ENCODE assay signal across 26 cellular contexts in the genomic region with DNA sequence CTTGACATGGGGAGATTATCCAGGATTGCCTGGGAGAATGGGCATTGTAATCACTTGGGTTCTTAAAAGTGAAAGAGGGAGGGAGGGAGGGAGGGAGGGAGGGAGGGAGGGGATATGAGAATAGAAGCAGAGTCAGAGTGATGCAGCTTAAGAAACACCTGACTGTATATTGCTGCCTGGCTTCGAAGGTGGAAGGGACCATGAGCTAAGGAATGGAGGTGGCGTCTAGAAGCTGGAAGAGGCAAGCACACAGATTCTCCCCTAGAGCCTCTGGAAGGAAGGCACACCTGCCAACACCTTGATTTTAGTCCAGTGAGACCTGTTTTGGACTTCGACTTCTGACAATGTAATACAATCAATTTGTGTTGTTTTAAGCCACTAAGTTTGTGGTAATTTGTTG.
DNase-seq lines count a peak whose midpoint lies in the region; ATAC-seq, FAIRE-seq and TF ChIP-seq lines count a peak whose summit lies in the region.
"Had no signal": no experiment of that assay in that cellular context is flagged by ENCODE, and none has a peak within 500 bp of the region (broad histone marks: within the 10 kb centered on the region; RNA-seq: fewer than 3 reads in every experiment).

No MANE protein-coding gene starts in this region.

- no peak overlapping the region for H3K9ac ChIP-seq in K562 (ENCODE audit: insufficient read depth in 1 of 2, low read depth in 2 of 2, low read length in 2 of 2)
- H3K9ac ChIP-seq: BLaER1 had no signal

- in situ Hi-C loops in K562 (cut with MboI), result no loop called here

- H2AFZ ChIP-seq in K562 (ENCODE audit: low read depth, low read length), result no peak overlapping the region

- FAIRE-seq in GM12892 (lab: Jason Lieb, UNC), result peak; percentile 36
- peak; percentile 23 for FAIRE-seq in K562 (lab: Jason Lieb, UNC)
- FAIRE-seq: A204.1, GM12878, GM19239 had no signal

- H3K4me2 ChIP-seq in K562 (ENCODE audit: insufficient read depth, low read length), result no peak overlapping the region
- H3K4me2 ChIP-seq: BLaER1 had no signal

- BruUV-seq in K562 (replicated peaks; lab: Mats Ljungman, UMichigan), result no TSS peak

- no peak for TF ChIP-seq RAD21 in K562 (CRISPR knock-in tag; conservative IDR thresholded peaks at IDR 0.05 in 1 of 2, IDR thresholded peaks at IDR 0.05 in 1 of 2)

- H3K9me3 ChIP-seq in K562 (replicated peaks; ENCODE audit: control insufficient read depth, insufficient read depth, low read depth, low read length), result no peaks in the 10 kb centered on the region
- H3K9me3 ChIP-seq: BE2C, BLaER1 had no signal

- intact Hi-C loops in K562 (cut with micrococcal nuclease), result no loop called here

- no peak overlapping the region for H3K4me3 ChIP-seq in K562
- H3K4me3 ChIP-seq: BLaER1, GM12878 had no signal

- no peak overlapping the region for H3K27ac ChIP-seq in K562 (ENCODE audit: extremely low read depth, low read depth, low read length)
- H3K27ac ChIP-seq: BLaER1 had no signal

- CTCF ChIA-PET in K562 (lab: Yijun Ruan, JAX; ENCODE audit: low intra/inter-chr PET ratio), result no interaction called here
- CTCF ChIA-PET in GM10248 (lab: Yijun Ruan, JAX), result interaction anchor here (1.0 to 1.4 kb wide), 2 partner anchors 11 to 32 kb away, joined by 3 read pairs; no protein-coding TSS in a partner anchor

- H3K27me3 ChIP-seq in K562 (ENCODE audit: control insufficient read depth in 2 of 2, insufficient read depth in 2 of 2, low read length in 2 of 2), result no peaks in the 10 kb centered on the region
- H3K27me3 ChIP-seq: BE2C, BLaER1 had no signal

- POLR2A ChIA-PET in K562 (lab: Yijun Ruan, JAX), result no interaction called here
- POLR2A ChIA-PET in GM10248 (lab: Yijun Ruan, JAX), result no interaction called here

- no peak for TF ChIP-seq POLR2A in GM12892 (IDR thresholded peaks at IDR 0.05; ENCODE audit: low read depth, low read length)
- no peak for TF ChIP-seq POLR2A in K562 (conservative IDR thresholded peaks at IDR 0.05)

- DNase-seq in GM12892 (ENCODE audit: insufficient read length) (no peak), NCI-H82 (lab: John Stamatoyannopoulos, UW) (peak; percentile 72), SK-N-DZ (ENCODE audit: low spot score) (peak; percentile 61), K562 (ENCODE audit: extremely low read depth in 1 of 4, low spot score in 3 of 4) (no peak), NCI-H1105 (lab: John Stamatoyannopoulos, UW) (no peak), GM10248 (ENCODE audit: extremely low spot score) (no peak)
- no peak for DNase-seq in activated CD4-positive, alpha-beta T cell treated with anti-CD3 and anti-CD28 coated beads for 4 hours
- DNase-seq: 8988T; ACHN; BE2C; C1 segment of cervical spinal cord; CD4-positive, alpha-beta memory T cell; CD4-positive, CD25-positive, alpha-beta regulatory T cell; CD8-positive, alpha-beta memory T cell; COR-L47; DMS 273 treated with DMSO at 0.1 percent for 48 hours; DMS153; DMS53; DMS79; DND-41; EL; GF-D8 had no signal

- H3K79me2 ChIP-seq in K562 (ENCODE audit: control insufficient read depth, insufficient read depth, low read length), result no peaks in the 10 kb centered on the region

- 0% methylated on average over 3 of the region's 3 CpGs for WGBS in K562 (ENCODE audit: insufficient coverage, low coverage, missing lambda C conversion rate)

- no peak for TF ChIP-seq EP300 in K562 (IDR thresholded peaks at IDR 0.05; ENCODE audit: low read length)

- TF ChIP-seq CTCF in K562 (IDR thresholded peaks at IDR 0.05 in 2 of 3, conservative IDR thresholded peaks at IDR 0.05 in 1 of 3; ENCODE audit: insufficient read depth in 2 of 3, low read depth in 1 of 3, low read length in 3 of 3) (no peak), GM10248 (IDR thresholded peaks at IDR 0.05; ENCODE audit: control extremely low read depth, extremely low read depth, low read depth, missing control alignments) (no peak)

- no peaks in the 10 kb centered on the region for H3K9me1 ChIP-seq in K562 (ENCODE audit: control insufficient read depth, insufficient read depth, low read length)

- H3K36me3 ChIP-seq in K562 (ENCODE audit: control insufficient read depth, insufficient read depth, low read length), result no peaks in the 10 kb centered on the region
- H3K36me3 ChIP-seq: BE2C, BLaER1 had no signal

- no peaks in the 10 kb centered on the region for H4K20me1 ChIP-seq in K562 (replicated peaks; ENCODE audit: control insufficient read depth, insufficient read depth, low read length)
- H4K20me1 ChIP-seq: BLaER1 had no signal

- H3K4me1 ChIP-seq in K562 (replicated peaks in 1 of 2; ENCODE audit: control insufficient read depth in 2 of 2, insufficient read depth in 2 of 2, low read length in 2 of 2), result no peaks in the 10 kb centered on the region

- ATAC-seq in K562, result no peak
- ATAC-seq: GM12878 had no signal

TF ChIP-seq in K562, 482 proteins besides CTCF, POLR2A, EP300 and RAD21:
- TF ChIP-seq PCBP2 (IDR thresholded peaks at IDR 0.05; ENCODE audit: low read depth, low read length, poor library complexity, severe bottlenecking) (peak; percentile 63), SMARCA4 (IDR thresholded peaks at IDR 0.05) (no peak)

Comparison
In these comparisons a context has a peak if more than half of its experiments do, and no peak if none do; other contexts are left out.
1. DNase-seq: peak in NCI-H82 (single experiment) and SK-N-DZ (single experiment); none in GM12892 (single experiment), K562 (0 of 4), NCI-H1105 (single experiment), GM10248 (single experiment) and activated CD4-positive, alpha-beta T cell treated with anti-CD3 and anti-CD28 coated beads for 4 hours (0 of 2).